24 cellular contexts compared by ENCODE assay signal in the genomic region with DNA sequence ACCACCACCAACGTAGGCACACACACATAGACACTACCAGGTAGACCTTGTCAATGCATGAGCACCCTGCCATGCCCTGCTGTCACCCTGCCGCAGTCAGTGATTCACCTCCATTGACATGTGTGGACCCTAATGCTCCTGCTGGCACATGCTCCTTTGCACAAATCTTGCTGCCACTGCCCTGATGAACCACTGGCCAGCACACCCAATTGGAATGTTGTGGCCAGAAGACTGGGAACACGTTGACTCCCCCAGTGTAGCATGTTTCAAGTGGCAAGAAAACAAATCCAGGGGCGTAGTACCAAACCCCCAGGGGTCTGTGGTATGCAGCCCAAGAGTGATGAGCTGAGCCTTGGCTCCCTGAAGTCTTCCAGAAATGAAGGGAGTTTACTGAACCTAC.
A peak's percentile ranks its signal among the peaks of the same experiment; 100 is the strongest.
DNase-seq lines count a peak whose midpoint lies in the region; ATAC-seq, FAIRE-seq and TF ChIP-seq lines count a peak whose summit lies in the region.
"Had no signal": no experiment of that assay in that cellular context is flagged by ENCODE, and none has a peak within 500 bp of the region (broad histone marks: within the 10 kb centered on the region; RNA-seq: fewer than 3 reads in every experiment).

No MANE protein-coding gene starts in this region.

- H3K9ac ChIP-seq in keratinocyte (ENCODE audit: control insufficient read depth, extremely low read depth, insufficient read depth, low read length) = no peak overlapping the region

- no peaks in the 10 kb centered on the region for H4K20me1 ChIP-seq in keratinocyte (ENCODE audit: control insufficient read depth, extremely low read depth, insufficient read depth, low read length)

- H2AFZ ChIP-seq in keratinocyte (ENCODE audit: control insufficient read depth, low read length) = no peak overlapping the region
- H2AFZ ChIP-seq: GM23338 had no signal

- peaks cover 6% of the 10 kb centered on the region for H3K4me1 ChIP-seq in keratinocyte (ENCODE audit: control insufficient read depth, extremely low read depth, insufficient read depth, low read length)

- dilution Hi-C loops in keratinocyte (cut with MboI; ENCODE audit: extremely low pct_ligation_motif_present, low sequenced_read_pairs) = no loop called here

- FAIRE-seq in HTR-8/SVneo (lab: Jason Lieb, UNC) = peak; percentile 67
- FAIRE-seq in keratinocyte (lab: Jason Lieb, UNC) = no peak
- no peak for FAIRE-seq in GM12892 (lab: Jason Lieb, UNC)
- FAIRE-seq: HepG2 had no signal

- no peaks in the 10 kb centered on the region for H3K4me1 Mint-ChIP-seq in stimulated activated memory B cell treated with anti-CD40 and anti-IgM and Interleukin-4, amounts not matched to agents 10 μg/mL and 1 μg/mL and 100 μg/mL, for 72 hours
- H3K4me1 Mint-ChIP-seq: GM23338 had no signal

- H3K9me3 ChIP-seq in keratinocyte (ENCODE audit: control insufficient read depth, low read depth, low read length) = no peaks in the 10 kb centered on the region

- no peak overlapping the region for H3K4me3 Mint-ChIP-seq in stimulated activated memory B cell treated with anti-CD40 and anti-IgM and Interleukin-4, amounts not matched to agents 10 μg/mL and 1 μg/mL and 100 μg/mL, for 72 hours
- H3K4me3 Mint-ChIP-seq: GM23338 had no signal

- no peak overlapping the region for H3K4me2 ChIP-seq in keratinocyte (ENCODE audit: control insufficient read depth, extremely low read depth, insufficient read depth, low read depth, low read length)
- H3K4me2 ChIP-seq: GM23338 had no signal

- DNase-seq in HTR-8/SVneo (ENCODE audit: insufficient read length, low spot score) = no peak
- DNase-seq in astrocyte of the spinal cord (ENCODE audit: low read depth, low spot score) = peak; percentile 34
- peak; percentile 44 for DNase-seq in keratinocyte (ENCODE audit: low read depth, low spot score)
- DNase-seq in GM12892 (ENCODE audit: insufficient read length) = no peak
- DNase-seq: AML-193, DMS79 treated with DMSO at 0.1 percent for 48 hours, KBM-7, NCI-H1105 treated with DMSO at 0.1 percent for 48 hours, NCI-H1694, NCI-H2107, NCI-H2227 treated with DMSO at 0.1 percent for 48 hours, NCI-H510A treated with DMSO at 0.1 percent for 48 hours, NCI-H774, OCI-M1, RPMI8226, SIG-M5 had no signal

- no peak overlapping the region for H3K27ac Mint-ChIP-seq in stimulated activated memory B cell treated with anti-CD40 and anti-IgM and Interleukin-4, amounts not matched to agents 10 μg/mL and 1 μg/mL and 100 μg/mL, for 72 hours
- H3K27ac Mint-ChIP-seq: GM23338 had no signal

- in situ Hi-C loops in astrocyte of the spinal cord (cut with HindIII; ENCODE audit: low sequenced_read_pairs) = no loop called here

- no peaks in the 10 kb centered on the region for H3K79me2 ChIP-seq in keratinocyte (ENCODE audit: control insufficient read depth, insufficient read depth, low read length)

- H3K36me3 Mint-ChIP-seq in stimulated activated memory B cell treated with anti-CD40 and anti-IgM and Interleukin-4, amounts not matched to agents 10 μg/mL and 1 μg/mL and 100 μg/mL, for 72 hours = no peaks in the 10 kb centered on the region

- H3K27me3 ChIP-seq in keratinocyte (ENCODE audit: control insufficient read depth, extremely low read depth, insufficient read depth, low read length) = no peaks in the 10 kb centered on the region

- H3K4me3 ChIP-seq in astrocyte of the spinal cord (ENCODE audit: low read depth, low read length) (no peak overlapping the region), keratinocyte (ENCODE audit: control insufficient read depth in 2 of 3, extremely low read depth in 1 of 3, insufficient read depth in 2 of 3, low read depth in 1 of 3, low read length in 3 of 3) (no peak overlapping the region)
- H3K4me3 ChIP-seq: GM23338 had no signal

- no peak for TF ChIP-seq CTCF in astrocyte of the spinal cord (IDR thresholded peaks at IDR 0.05; ENCODE audit: low read depth, low read length)
- no peak for TF ChIP-seq CTCF in keratinocyte (optimal IDR thresholded peaks at IDR 0.05 in 1 of 3, IDR thresholded peaks at IDR 0.05 in 1 of 3, conservative IDR thresholded peaks at IDR 0.05 in 1 of 3; ENCODE audit: extremely low read depth in 1 of 3, insufficient read depth in 2 of 3, low read length in 3 of 3)

- H3K27me3 Mint-ChIP-seq in stimulated activated memory B cell treated with anti-CD40 and anti-IgM and Interleukin-4, amounts not matched to agents 10 μg/mL and 1 μg/mL and 100 μg/mL, for 72 hours = no peaks in the 10 kb centered on the region

- H3K36me3 ChIP-seq in keratinocyte (ENCODE audit: control insufficient read depth in 2 of 2, extremely low read depth in 1 of 2, insufficient read depth in 2 of 2, low read length in 2 of 2) = no peaks in the 10 kb centered on the region

- ATAC-seq in GM21360 (IDR thresholded peaks at IDR 0.05; ENCODE audit: unreplicated experiment) (no peak), HG02870 (IDR thresholded peaks at IDR 0.05; ENCODE audit: unreplicated experiment) (no peak)
- ATAC-seq in stimulated activated memory B cell treated with anti-CD40 and anti-IgM and Interleukin-4, amounts not matched to agents 10 μg/mL and 1 μg/mL and 100 μg/mL, for 72 hours = no peak
- ATAC-seq: GM23338, HCT116, HepG2, SK-N-SH treated with all-trans-retinoic acid at 6 μM for 48 hours had no signal

- peaks cover 22% of the 10 kb centered on the region for H3K9me3 Mint-ChIP-seq in stimulated activated memory B cell treated with anti-CD40 and anti-IgM and Interleukin-4, amounts not matched to agents 10 μg/mL and 1 μg/mL and 100 μg/mL, for 72 hours

- no peaks in the 10 kb centered on the region for H3K9me1 ChIP-seq in keratinocyte (ENCODE audit: control insufficient read depth, extremely low read depth, insufficient read depth, low read length)

- no peak overlapping the region for H3K27ac ChIP-seq in keratinocyte (ENCODE audit: control insufficient read depth, insufficient read depth, low read length)
- H3K27ac ChIP-seq: C4-2B had no signal

- TF ChIP-seq POLR2A in GM12892 (IDR thresholded peaks at IDR 0.05; ENCODE audit: low read depth, low read length) = no peak

Comparison
In these comparisons a context has a peak if more than half of its experiments do, and no peak if none do; other contexts are left out.
1. DNase-seq: peak in astrocyte of the spinal cord (single experiment) and keratinocyte (single experiment); none in HTR-8/SVneo (single experiment) and GM12892 (single experiment).